1 cellular context compared by ENCODE assay signal in the genomic region with DNA sequence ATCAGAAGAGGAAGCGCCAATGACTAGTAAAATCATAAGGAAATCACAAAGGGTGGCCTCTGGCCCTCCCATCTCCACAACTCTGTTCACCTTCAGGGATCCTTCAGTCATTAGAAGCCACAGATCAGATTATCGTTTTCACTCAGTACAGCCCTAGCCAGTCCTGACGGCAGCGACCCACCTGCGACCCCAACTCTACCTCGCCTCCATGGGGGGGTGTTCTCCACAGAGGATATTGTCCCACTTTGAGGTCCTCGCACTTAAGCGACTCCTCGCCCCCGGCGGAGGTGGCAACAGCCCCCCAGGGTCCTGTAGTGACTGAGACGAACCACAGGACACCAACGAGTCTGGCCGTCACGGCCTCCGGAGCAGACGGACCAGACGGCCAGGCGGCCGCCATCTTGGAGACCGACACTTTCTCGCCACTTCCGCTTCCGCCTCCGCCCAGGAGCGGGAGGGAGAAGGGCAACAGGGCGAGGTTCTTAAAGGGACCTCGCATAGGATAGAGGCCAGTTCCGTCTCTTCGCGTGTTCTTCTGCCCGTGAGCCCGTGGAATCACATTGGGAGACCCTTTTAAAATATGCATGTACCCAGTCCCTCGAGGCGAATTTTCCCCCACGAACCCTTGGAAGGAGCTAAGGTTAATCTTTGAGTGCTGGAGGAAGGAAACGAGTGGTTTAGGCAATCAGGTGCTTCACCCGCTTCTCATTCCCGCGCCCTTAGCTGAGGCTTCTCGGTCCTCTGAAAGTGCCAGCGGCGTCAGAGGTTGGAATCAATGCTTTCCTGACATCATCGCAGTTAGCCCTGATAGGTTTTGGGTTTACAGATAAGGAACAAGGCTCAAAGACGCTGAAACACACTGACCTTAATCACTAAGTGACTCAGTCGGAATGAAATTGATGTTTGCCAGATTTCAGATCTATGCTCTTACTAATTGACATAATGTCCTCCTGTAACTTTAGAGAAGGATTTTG.
TF ChIP-seq lines count a peak whose summit lies in the region.

Gene TM2D1, minus strand, starts transcription at position 421 of the 974 bp plus-strand sequence. Its CDS starts 21 bp downstream, at position 400.

TF ChIP-seq in GM12878, 131 proteins besides CTCF, POLR2A, EP300 and RAD21 (continued from another document):
- TF ChIP-seq FOXK2 (IDR thresholded peaks at IDR 0.05) (peak; percentile 65), LARP7 (IDR thresholded peaks at IDR 0.05) (peak; percentile 83), NKRF (conservative IDR thresholded peaks at IDR 0.05) (no peak; the same call in 1 of the 2 replicates), SUPT20H (IDR thresholded peaks at IDR 0.05; ENCODE audit: borderline replicate concordance, control insufficient read depth, low read depth, low read length) (no peak), TAF1 (IDR thresholded peaks at IDR 0.05; ENCODE audit: borderline replicate concordance, low read depth, low read length) (peak; percentile 97), TARDBP (IDR thresholded peaks at IDR 0.05; ENCODE audit: borderline replicate concordance) (no peak), ELK1 (IDR thresholded peaks at IDR 0.05; ENCODE audit: low read depth, low read length) (peak; percentile 86), WRNIP1 (IDR thresholded peaks at IDR 0.05; ENCODE audit: borderline replicate concordance, low read depth, low read length) (no peak), TCF12 (IDR thresholded peaks at IDR 0.05; ENCODE audit: low read depth, low read length) (peak; percentile 67; the same call in 1 of the 2 replicates), CHD1 (IDR thresholded peaks at IDR 0.05; ENCODE audit: low read depth, low read length) (no peak), SMARCA5 (IDR thresholded peaks at IDR 0.05) (no peak), GABPA (IDR thresholded peaks at IDR 0.05; ENCODE audit: low read depth) (peak; percentile 92), STAT1 (conservative IDR thresholded peaks at IDR 0.05) (peak; percentile 77), POLR2AphosphoS2 (IDR thresholded peaks at IDR 0.05; ENCODE audit: low read depth, low read length) (peak; percentile 78), NBN (IDR thresholded peaks at IDR 0.05) (peak; percentile 82), POU2F2 (IDR thresholded peaks at IDR 0.05; ENCODE audit: borderline replicate concordance, low read depth, low read length) (peak; percentile 94), MYC (IDR thresholded peaks at IDR 0.05; ENCODE audit: insufficient read depth, insufficient read length, insufficient replicate concordance, low read length, severe bottlenecking) (no peak), CBFB (IDR thresholded peaks at IDR 0.05; ENCODE audit: low read depth) (peak; percentile 94), IKZF1 (conservative IDR thresholded peaks at IDR 0.05) (peak; percentile 75), PAX8 (IDR thresholded peaks at IDR 0.05) (no peak), SREBF2 (IDR thresholded peaks at IDR 0.05; ENCODE audit: low read length) (no peak), CBX5 (IDR thresholded peaks at IDR 0.05; ENCODE audit: low read depth) (0 out of 2 replicates have a peak, but pooled peaks have one; percentile 49), IKZF2 (IDR thresholded peaks at IDR 0.05) (peak; percentile 42 to 48; a peak in 1 of 4 replicates), TBL1XR1 (IDR thresholded peaks at IDR 0.05; ENCODE audit: low read depth, low read length) (peak; percentile 27; the same call in 1 of the 2 replicates), CREB1 (IDR thresholded peaks at IDR 0.05; ENCODE audit: low read depth) (peak; percentile 75), TCF7 (IDR thresholded peaks at IDR 0.05; ENCODE audit: borderline replicate concordance) (no peak), RELA (IDR thresholded peaks at IDR 0.05; ENCODE audit: borderline replicate concordance, partially characterized antibody) (peak; percentile 7), MEF2A (IDR thresholded peaks at IDR 0.05; ENCODE audit: insufficient read depth, low read depth, low read length) (no peak), SREBF1 (IDR thresholded peaks at IDR 0.05; ENCODE audit: low read length) (no peak)
